8 cellular contexts compared by ENCODE assay signal in genomic region chr11:75582935-75583709, GRCh38. TPM values are rescaled to one million over a fixed set of nuclear protein-coding genes. Genes with fewer than 3 reads are reported as not detected.
DNase-seq lines count a peak whose midpoint lies in the region; ATAC-seq and TF ChIP-seq lines count a peak whose summit lies in the region.

No MANE protein-coding gene starts in this region.

- H3K4me3 ChIP-seq in GM12865 (ENCODE audit: low read depth, low read length) (peak overlapping the region; percentile 58), epithelial cell of proximal tubule (ENCODE audit: low read depth, low read length) (peak overlapping the region; percentile 66)

- peak; percentile 14 for TF ChIP-seq CTCF in GM12865 (IDR thresholded peaks at IDR 0.05; ENCODE audit: insufficient read depth, low read depth, low read length, missing control alignments)
- TF ChIP-seq CTCF in epithelial cell of proximal tubule (conservative IDR thresholded peaks at IDR 0.05; ENCODE audit: low read depth, low read length): peak; percentile 34

- H3K4me1 Mint-ChIP-seq in activated T-cell treated with anti-CD3 and anti-CD28 coated beads, Interleukin-2, amount 50 U/mL, for 4 hours (ENCODE audit: low read depth): peaks cover 15% of the 10 kb centered on the region

- peak; percentile 54 for DNase-seq in GM12865 (ENCODE audit: low read depth)
- DNase-seq in NCI-H82 treated with DMSO at 0.1 percent for 48 hours (lab: John Stamatoyannopoulos, UW; ENCODE audit: unreplicated experiment): peak; percentile 26
- peak; percentile 49 for DNase-seq in activated T-cell treated with anti-CD3 and anti-CD28 coated beads, Interleukin-2, amount 50 U/mL, for 4 hours
- DNase-seq in epithelial cell of proximal tubule (ENCODE audit: low read depth): no peak
- DNase-seq in mucosa of gallbladder (ENCODE audit: low spot score): peak; percentile 59
- peak; percentile 56 for DNase-seq in superior temporal gyrus (ENCODE audit: extremely low spot score)

- no peaks in the 10 kb centered on the region for H3K36me3 Mint-ChIP-seq in activated T-cell treated with anti-CD3 and anti-CD28 coated beads, Interleukin-2, amount 50 U/mL, for 4 hours (ENCODE audit: insufficient read depth)

- no peaks in the 10 kb centered on the region for H3K27me3 Mint-ChIP-seq in activated T-cell treated with anti-CD3 and anti-CD28 coated beads, Interleukin-2, amount 50 U/mL, for 4 hours (ENCODE audit: low read depth)

- H3K4me3 Mint-ChIP-seq in activated T-cell treated with anti-CD3 and anti-CD28 coated beads, Interleukin-2, amount 50 U/mL, for 4 hours: peak overlapping the region; percentile 78

- ATAC-seq in HG03175 (IDR thresholded peaks at IDR 0.05; ENCODE audit: unreplicated experiment) (peak; percentile 43), GM18861 (IDR thresholded peaks at IDR 0.05; ENCODE audit: unreplicated experiment) (no peak)
- peak; percentile 78 to 96 for ATAC-seq in activated T-cell treated with anti-CD3 and anti-CD28 coated beads, Interleukin-2, amount 50 U/mL, for 4 hours

- H3K9me3 Mint-ChIP-seq in activated T-cell treated with anti-CD3 and anti-CD28 coated beads, Interleukin-2, amount 50 U/mL, for 4 hours: no peaks in the 10 kb centered on the region

RNA-seq across cellular contexts. Expression of gene SERPINH1, which starts 21.1 kb away (rescaled TPM):
- total RNA-seq in activated T-cell treated with anti-CD3 and anti-CD28 coated beads, Interleukin-2, amount 50 U/mL, for 4 hours: 10 to 100 TPM; 17.6 to 19.8 (median 17.8) TPM
- total RNA-seq in epithelial cell of proximal tubule: 231 and 256 TPM in 2 replicates
- 141 TPM for total RNA-seq in mucosa of gallbladder

RNA-seq across cellular contexts. Expression of gene GDPD5, which starts 57.4 kb away (rescaled TPM):
- total RNA-seq in activated T-cell treated with anti-CD3 and anti-CD28 coated beads, Interleukin-2, amount 50 U/mL, for 4 hours: 10 to 100 TPM in 1 of 3 donors, 1 to 10 TPM in 2; 5.4 to 10.9 (median 9.8) TPM
- total RNA-seq in epithelial cell of proximal tubule (8.5 and 17.4 TPM in 2 replicates), mucosa of gallbladder (16.7 TPM)
